12 cellular contexts compared by ENCODE assay signal in genomic region chr2:172430027-172430426, GRCh38. TPM values are rescaled to one million over a fixed set of nuclear protein-coding genes. Genes with fewer than 3 reads are reported as not detected.
DNase-seq lines count a peak whose midpoint lies in the region; ATAC-seq and TF ChIP-seq lines count a peak whose summit lies in the region.
"Had no signal": no experiment of that assay in that cellular context is flagged by ENCODE, and none has a peak within 500 bp of the region (broad histone marks: within the 10 kb centered on the region; RNA-seq: fewer than 3 reads in every experiment).

No MANE protein-coding gene starts in this region.

- H3K27me3 ChIP-seq in heart right ventricle (peaks cover 0 to 36% (median 0%) of the 10 kb centered on the region in 7 donors), muscle layer of duodenum (ENCODE audit: low read depth, low read length) (peaks cover 6% of the 10 kb centered on the region), upper lobe of right lung (peaks cover 4% of the 10 kb centered on the region)

- ATAC-seq in heart right ventricle (no peak), Right ventricle myocardium superior (ENCODE audit: poor library complexity) (no peak), upper lobe of right lung (no peak), GM21825 (IDR thresholded peaks at IDR 0.05; ENCODE audit: unreplicated experiment) (no peak)
- ATAC-seq: activated CD8-positive, alpha-beta T cell treated with anti-CD3 and anti-CD28 coated beads, Interleukin-2, amount 10 ng/mL, durations not matched to agents 7 days and 5 days had no signal

- WGBS in heart right ventricle, 2 donors, result 61 to 69% methylated on average over 1 of the region's 1 CpG

- H3K4me3 ChIP-seq in heart right ventricle, result peak overlapping the region; percentile 60 to 94 (median 80)
- peak overlapping the region; percentile 74 for H3K4me3 ChIP-seq in coronary artery
- H3K4me3 ChIP-seq in muscle layer of duodenum (ENCODE audit: low read depth in 1 of 2, low read length in 2 of 2), result peak overlapping the region; percentile 77 to 92
- peak overlapping the region; percentile 81 for H3K4me3 ChIP-seq in upper lobe of right lung

- no peak for DNase-seq in heart right ventricle
- DNase-seq in Right ventricle myocardium superior, result no peak
- DNase-seq in coronary artery (ENCODE audit: low spot score), result no peak
- no peak for DNase-seq in upper lobe of right lung
- DNase-seq in superior temporal gyrus (ENCODE audit: extremely low spot score), result no peak
- no peak for DNase-seq in NCI-H524 treated with DMSO at 0.1 percent for 48 hours (lab: John Stamatoyannopoulos, UW)
- DNase-seq: activated CD8-positive, alpha-beta T cell treated with anti-CD3 and anti-CD28 coated beads, Interleukin-2, amount 10 ng/mL, durations not matched to agents 7 days and 5 days; EL; erythroblast; NCI-H146 had no signal

- H3K9me3 ChIP-seq in heart right ventricle (no peaks in the 10 kb centered on the region), muscle layer of duodenum (ENCODE audit: control insufficient read depth in 1 of 2, low read length in 2 of 2) (no peaks in the 10 kb centered on the region), upper lobe of right lung (no peaks in the 10 kb centered on the region)

- no peak for TF ChIP-seq CTCF in heart right ventricle (IDR thresholded peaks at IDR 0.05)
- TF ChIP-seq CTCF in coronary artery (IDR thresholded peaks at IDR 0.05), result no peak
- no peak for TF ChIP-seq CTCF in upper lobe of right lung (IDR thresholded peaks at IDR 0.05)

- H3K27ac ChIP-seq in heart right ventricle, result peak overlapping the region in 9 of 10 donors; percentile 84 to 97 (median 94)
- no peak overlapping the region for H3K27ac ChIP-seq in coronary artery
- H3K27ac ChIP-seq in muscle layer of duodenum (ENCODE audit: low read length), result peak overlapping the region; percentile 86
- peak overlapping the region; percentile 17 for H3K27ac ChIP-seq in upper lobe of right lung

- H3K4me1 ChIP-seq in heart right ventricle (peaks cover 5 to 77% (median 41%) of the 10 kb centered on the region in 9 donors), muscle layer of duodenum (ENCODE audit: control insufficient read depth in 1 of 2, insufficient read depth in 2 of 2, low read length in 2 of 2) (peaks cover 3 to 16% of the 10 kb centered on the region in 2 donors), upper lobe of right lung (peaks cover 28% of the 10 kb centered on the region)

- intact Hi-C loops in heart right ventricle (cut with DNase I) (no loop called here), Right ventricle myocardium superior (cut with DNase I) (no loop called here), upper lobe of right lung (cut with DNase I) (no loop called here)

- H3K36me3 ChIP-seq in heart right ventricle (no peaks in the 10 kb centered on the region), muscle layer of duodenum (ENCODE audit: control insufficient read depth in 1 of 2, insufficient read depth in 2 of 2, low read length in 2 of 2) (no peaks in the 10 kb centered on the region), upper lobe of right lung (no peaks in the 10 kb centered on the region)

RNA-seq across cellular contexts. Expression of gene ITGA6, which starts 2.6 kb away (rescaled TPM):
- total RNA-seq in heart right ventricle (10 to 100 TPM; 36.0 to 68.3 (median 46.8) TPM), Right ventricle myocardium superior (44.4 TPM), upper lobe of right lung (73.0 TPM)
- 10 to 100 TPM; 22.1 to 23.9 TPM for polyA plus RNA-seq in heart right ventricle

Comparison
In these comparisons a context has a peak if more than half of its experiments do, and no peak if none do; other contexts are left out.
1. H3K27ac ChIP-seq: peak in heart right ventricle (9 of 10), muscle layer of duodenum (single experiment) and upper lobe of right lung (single experiment); none in coronary artery (0 of 2).
2. Peak in every context shown above with its lines, with median percentiles within 50 percentile points of each other: H3K4me3 ChIP-seq.